ENCODE assay signal across 30 cellular contexts in genomic region chr6:89695667-89696066, GRCh38.
"Had no signal": no experiment of that assay in that cellular context is flagged by ENCODE, and none has a peak within 500 bp of the region (broad histone marks: within the 10 kb centered on the region; RNA-seq: fewer than 3 reads in every experiment).

No MANE protein-coding gene starts in this region.

- H3K27me3 ChIP-seq: ascending aorta, breast epithelium, cardiac muscle cell, colonic mucosa, esophagus muscularis mucosa, foreskin keratinocyte, gastrocnemius medialis, heart left ventricle had no signal

- H3K4me3 Mint-ChIP-seq: activated B cell treated with CpG ODN at 0.5 μM for 24 hours; activated CD8-positive, alpha-beta T cell treated with anti-CD3 and anti-CD28 coated beads for 36 hours; activated naive CD4-positive, alpha-beta T cell treated with anti-CD3 and anti-CD28 coated beads, Interleukin-2, amount 50 U/mL, for 24 hours; activated naive CD8-positive, alpha-beta T cell treated with anti-CD3 and anti-CD28 coated beads, Interleukin-2, amount 10 ng/mL, durations not matched to agents 7 days and 5 days; activated T-cell treated with anti-CD3 and anti-CD28 coated beads, Interleukin-2, amount 50 U/mL, for 72 hours; brain had no signal

- H3K27ac Mint-ChIP-seq: activated B cell treated with CpG ODN at 0.5 μM for 24 hours; activated CD8-positive, alpha-beta T cell treated with anti-CD3 and anti-CD28 coated beads for 36 hours; activated naive CD4-positive, alpha-beta T cell treated with anti-CD3 and anti-CD28 coated beads, Interleukin-2, amount 50 U/mL, for 24 hours; activated naive CD8-positive, alpha-beta T cell treated with anti-CD3 and anti-CD28 coated beads, Interleukin-2, amount 10 ng/mL, durations not matched to agents 7 days and 5 days; activated T-cell treated with anti-CD3 and anti-CD28 coated beads, Interleukin-2, amount 50 U/mL, for 72 hours; brain had no signal

- H3K4me3 ChIP-seq: ascending aorta, breast epithelium, cardiac muscle cell, colonic mucosa, esophagus muscularis mucosa, gastrocnemius medialis, heart left ventricle had no signal

- ATAC-seq: activated CD4-positive, CD25-positive, alpha-beta regulatory T cell treated with anti-CD3 and anti-CD28 coated beads, Interleukin-2, amount 50 U/mL, for 24 hours; activated CD8-positive, alpha-beta T cell treated with anti-CD3 and anti-CD28 coated beads for 36 hours; activated T-cell treated with anti-CD3 and anti-CD28 coated beads, Interleukin-2, amount 50 U/mL, for 72 hours; foreskin keratinocyte; heart left ventricle had no signal

- H3K27ac ChIP-seq: ascending aorta, breast epithelium, cardiac muscle cell, colonic mucosa, esophagus muscularis mucosa, foreskin keratinocyte, heart left ventricle, VCaP had no signal

- H3K9me3 ChIP-seq: ascending aorta, breast epithelium, colonic mucosa, esophagus muscularis mucosa, gastrocnemius medialis, heart left ventricle had no signal

- DNase-seq: activated B cell treated with CpG ODN at 0.5 μM for 24 hours; activated CD4-positive, alpha-beta T cell treated with anti-CD3 and anti-CD28 coated beads for 48 hours; activated CD4-positive, alpha-beta T cell treated with anti-CD3 and anti-CD28 coated beads, Interleukin-2, amount 50 U/mL, for 1 hour; activated CD4-positive, alpha-beta T cell treated with anti-CD3 and anti-CD28 coated beads, Interleukin-2, amount 50 U/mL, for 48 hours; activated CD8-positive, alpha-beta memory T cell treated with anti-CD3 and anti-CD28 coated beads for 24 hours; activated CD8-positive, alpha-beta T cell treated with anti-CD3 and anti-CD28 coated beads for 36 hours; activated effector memory CD4-positive, alpha-beta T cell treated with Interleukin-2 at 50 U/mL for 16 hours; activated gamma-delta T cell treated with Interleukin-2 at 50 U/mL for 16 hours; activated naive CD4-positive, alpha-beta T cell treated with Interleukin-2 at 50 U/mL for 16 hours; activated naive CD8-positive, alpha-beta T cell treated with anti-CD3 and anti-CD28 coated beads, Interleukin-2, amount 10 ng/mL, durations not matched to agents 7 days and 5 days; activated T-cell treated with anti-CD3 and anti-CD28 coated beads, Interleukin-2, amount 50 U/mL, for 72 hours; central memory CD4-positive, alpha-beta T cell; cerebellar nuclear complex; colonic mucosa; effector CD8-positive, alpha-beta T cell; erythroblast; foreskin keratinocyte; gastrocnemius medialis; glutamatergic neuron; heart left ventricle; T-helper 1 cell; T-helper 2 cell had no signal

- H3K27me3 Mint-ChIP-seq: activated B cell treated with CpG ODN at 0.5 μM for 24 hours; activated CD8-positive, alpha-beta T cell treated with anti-CD3 and anti-CD28 coated beads for 36 hours; activated naive CD4-positive, alpha-beta T cell treated with anti-CD3 and anti-CD28 coated beads, Interleukin-2, amount 50 U/mL, for 24 hours; activated naive CD8-positive, alpha-beta T cell treated with anti-CD3 and anti-CD28 coated beads, Interleukin-2, amount 10 ng/mL, durations not matched to agents 7 days and 5 days had no signal

- H3K9me3 Mint-ChIP-seq: activated B cell treated with CpG ODN at 0.5 μM for 24 hours; activated CD8-positive, alpha-beta T cell treated with anti-CD3 and anti-CD28 coated beads for 36 hours; activated naive CD4-positive, alpha-beta T cell treated with anti-CD3 and anti-CD28 coated beads, Interleukin-2, amount 50 U/mL, for 24 hours; activated naive CD8-positive, alpha-beta T cell treated with anti-CD3 and anti-CD28 coated beads, Interleukin-2, amount 10 ng/mL, durations not matched to agents 7 days and 5 days; activated T-cell treated with anti-CD3 and anti-CD28 coated beads, Interleukin-2, amount 50 U/mL, for 72 hours; brain had no signal

- H3K4me1 ChIP-seq: ascending aorta, breast epithelium, colonic mucosa, esophagus muscularis mucosa, foreskin keratinocyte, gastrocnemius medialis had no signal
